In the genomic region with DNA sequence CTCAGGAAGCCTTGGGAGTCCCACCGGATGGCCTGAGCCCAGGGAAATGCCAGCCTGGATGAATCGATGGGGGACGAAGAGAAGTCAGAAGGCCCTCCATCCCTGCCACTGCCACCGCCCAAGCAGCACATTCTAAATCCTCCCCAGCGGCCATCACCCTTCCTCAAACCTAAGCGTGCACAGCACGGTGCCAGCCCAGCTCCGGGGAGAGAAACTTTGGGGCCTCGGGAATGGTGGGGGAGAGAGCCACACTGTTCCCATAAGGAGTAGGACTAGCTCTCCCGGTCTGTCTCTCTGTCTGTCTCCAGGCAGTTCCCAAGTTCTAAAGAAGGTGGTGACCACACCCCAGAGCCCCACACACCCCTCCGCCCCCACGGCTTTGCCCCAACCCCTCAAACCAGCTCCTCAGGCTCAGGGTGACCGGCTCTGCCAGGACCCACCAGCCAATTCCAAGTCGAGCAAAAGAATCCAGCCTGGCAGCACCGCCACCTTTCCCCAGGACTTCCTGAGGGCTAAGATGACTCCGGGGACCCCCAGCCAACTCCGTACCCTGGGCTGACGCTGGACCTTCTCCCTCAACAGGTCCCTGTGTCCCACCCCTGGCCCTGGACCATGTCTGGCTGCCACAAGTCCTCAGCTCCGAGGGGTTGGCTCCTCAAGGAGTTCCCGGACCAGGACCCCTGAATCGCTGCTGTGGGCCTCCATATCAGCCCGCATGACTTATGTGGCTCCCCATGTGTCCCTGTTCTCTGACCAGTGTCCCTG, we compare ENCODE assay signal across 7 cellular contexts. TPM values are rescaled to one million over a fixed set of nuclear protein-coding genes. Genes with fewer than 3 reads are reported as not detected.
DNase-seq lines count a peak whose midpoint lies in the region; ATAC-seq lines count a peak whose summit lies in the region.

No MANE protein-coding gene starts in this region.

- DNase-seq in adipocyte (ENCODE audit: low read depth) (peak; percentile 42), immature natural killer cell (no peak), substantia nigra (lab: John Stamatoyannopoulos, UW) (no peak), hypothalamus (lab: John Stamatoyannopoulos, UW) (no peak), left lobe of liver (ENCODE audit: low spot score) (no peak)

- H3K9me3 ChIP-seq in HUES6 (ENCODE audit: control insufficient read depth, insufficient read depth, low read depth, low read length) (no peaks in the 10 kb centered on the region), adipocyte (ENCODE audit: control insufficient read depth, low read length) (no peaks in the 10 kb centered on the region)

- peak overlapping the region; percentile 90 to 95 (median 94) for H3K27ac Mint-ChIP-seq in immature natural killer cell

- H3K27ac ChIP-seq in HUES6 (ENCODE audit: low read depth, low read length) (no peak overlapping the region), substantia nigra (ENCODE audit: low read depth, low read length, poor library complexity, severe bottlenecking) (peak overlapping the region; percentile 30)

- H3K27me3 Mint-ChIP-seq in immature natural killer cell (ENCODE audit: low read depth in 3 of 3), result peaks cover 0 to 6% (median 3%) of the 10 kb centered on the region in 3 donors

- H3K4me3 ChIP-seq in HUES6 (ENCODE audit: low read depth, low read length) (peak overlapping the region; percentile 81), adipocyte (ENCODE audit: low read length) (peak overlapping the region; percentile 94)

- peaks cover 75 to 77% of the 10 kb centered on the region in 2 donors for H3K4me1 Mint-ChIP-seq in immature natural killer cell

- H3K27me3 ChIP-seq in HUES6 (ENCODE audit: control insufficient read depth, insufficient read depth, low read length) (peaks cover 55% of the 10 kb centered on the region), adipocyte (replicated peaks; ENCODE audit: control insufficient read depth, insufficient read depth, low read length) (no peaks in the 10 kb centered on the region)

- ATAC-seq in GM19455 (IDR thresholded peaks at IDR 0.05; ENCODE audit: unreplicated experiment) (no peak), left lobe of liver (no peak)

- peak overlapping the region; percentile 88 for H3K9ac ChIP-seq in HUES6 (ENCODE audit: low read length)
- peak overlapping the region; percentile 100 for H3K9ac ChIP-seq in adipocyte (ENCODE audit: low read length)

- H3K4me1 ChIP-seq in HUES6 (ENCODE audit: control insufficient read depth, insufficient read depth, low read length) (peaks cover 55% of the 10 kb centered on the region), adipocyte (ENCODE audit: control insufficient read depth, insufficient read depth, low read length) (peaks cover 46% of the 10 kb centered on the region)

- no peaks in the 10 kb centered on the region for H3K36me3 Mint-ChIP-seq in immature natural killer cell

- H3K9me3 Mint-ChIP-seq in immature natural killer cell, result no peaks in the 10 kb centered on the region

- H3K36me3 ChIP-seq in HUES6 (ENCODE audit: control insufficient read depth, insufficient read depth, low read length), result no peaks in the 10 kb centered on the region
- H3K36me3 ChIP-seq in adipocyte (ENCODE audit: control insufficient read depth, insufficient read depth, low read length, severe bottlenecking), result no peaks in the 10 kb centered on the region

- H3K4me3 Mint-ChIP-seq in immature natural killer cell, result peak overlapping the region; percentile 96 to 99 (median 96)

RNA-seq across cellular contexts. Expression of a gene that starts 2.7 kb away (rescaled TPM):
- 100 to 1,000 TPM in 1 of 3 donors, 10 to 100 TPM in 2; 45.0 to 217 (median 57.2) TPM for polyA plus RNA-seq in immature natural killer cell
- total RNA-seq in left lobe of liver, result 115 TPM

RNA-seq across cellular contexts. Expression of a gene that starts 29.8 kb away (rescaled TPM):
- 100 to 1,000 TPM; 628 to 849 (median 821) TPM for polyA plus RNA-seq in immature natural killer cell
- total RNA-seq in left lobe of liver, result 441 TPM

RNA-seq across cellular contexts. Expression of a gene that starts 47.5 kb away (rescaled TPM):
- polyA plus RNA-seq in immature natural killer cell, result 10 to 100 TPM in 2 of 3 donors, 1 to 10 TPM in 1; 7.3 to 16.2 (median 12.5) TPM
- total RNA-seq in left lobe of liver, result 32.6 TPM

RNA-seq across cellular contexts. Expression of a gene that starts 57.8 kb away (rescaled TPM):
- polyA plus RNA-seq in immature natural killer cell, result 10 to 100 TPM in 2 of 3 donors, 1 to 10 TPM in 1; 9.7 to 48.4 (median 22.4) TPM
- total RNA-seq in left lobe of liver, result 24.4 TPM
